Comparison of ENCODE assay signal across 8 cellular contexts in genomic region chr12:96398422-96399080, GRCh38. TPM values are rescaled to one million over a fixed set of nuclear protein-coding genes. Genes with fewer than 3 reads are reported as not detected.
A peak's percentile ranks its signal among the peaks of the same experiment; 100 is the strongest.
DNase-seq lines count a peak whose midpoint lies in the region; ATAC-seq and TF ChIP-seq lines count a peak whose summit lies in the region.

No MANE protein-coding gene starts in this region.

- H3K9me3 ChIP-seq in AG04450 (ENCODE audit: control insufficient read depth, insufficient read depth, low read length) (no peaks in the 10 kb centered on the region; the same call in 1 of the 2 replicates), iPS DF 6.9 (ENCODE audit: control insufficient read depth, insufficient read depth, low read length) (no peaks in the 10 kb centered on the region), smooth muscle cell (replicated peaks; ENCODE audit: low read depth) (no peaks in the 10 kb centered on the region)

- peaks cover 53% of the 10 kb centered on the region for H3K79me2 ChIP-seq in GM23338 (replicated peaks; ENCODE audit: insufficient read depth)
- H3K79me2 ChIP-seq in smooth muscle cell (ENCODE audit: low read depth) = peaks cover 63% of the 10 kb centered on the region

- H3K9me2 ChIP-seq in GM23338 (ENCODE audit: insufficient read depth) = no peaks in the 10 kb centered on the region

- H3K4me2 ChIP-seq in GM23338 (peak overlapping the region; percentile 87), smooth muscle cell (peak overlapping the region; percentile 98)

- H4K20me1 ChIP-seq in GM23338 (replicated peaks; ENCODE audit: insufficient read depth) (peaks cover 9% of the 10 kb centered on the region; the same call in 1 of the 2 replicates), smooth muscle cell (ENCODE audit: low read depth) (peaks cover 56% of the 10 kb centered on the region)

- H3F3A ChIP-seq in GM23338 (replicated peaks; ENCODE audit: low read depth) (peaks cover 8% of the 10 kb centered on the region; the same call in 1 of the 2 replicates), smooth muscle cell (ENCODE audit: low read depth) (peaks cover 21% of the 10 kb centered on the region)

- no peaks in the 10 kb centered on the region for H3K36me3 Mint-ChIP-seq in GM23338 (ENCODE audit: low read depth)
- H3K36me3 Mint-ChIP-seq in activated naive CD8-positive, alpha-beta T cell treated with anti-CD3 and anti-CD28 coated beads for 36 hours = peaks cover 2% of the 10 kb centered on the region

- peak overlapping the region; percentile 81 for H3K4me3 Mint-ChIP-seq in GM23338
- H3K4me3 Mint-ChIP-seq in activated naive CD8-positive, alpha-beta T cell treated with anti-CD3 and anti-CD28 coated beads for 36 hours = peak overlapping the region; percentile 95

- H3K4me1 Mint-ChIP-seq in GM23338 = peaks cover 47% of the 10 kb centered on the region
- peaks cover 45% of the 10 kb centered on the region for H3K4me1 Mint-ChIP-seq in activated naive CD8-positive, alpha-beta T cell treated with anti-CD3 and anti-CD28 coated beads for 36 hours

- intact Hi-C loops in posterior cingulate gyrus (cut with DNase I) = no loop called here

- no peak for ATAC-seq in GM23338
- ATAC-seq in GM19023 (IDR thresholded peaks at IDR 0.05; ENCODE audit: unreplicated experiment) = no peak

- TF ChIP-seq CTCF in AG04450 (IDR thresholded peaks at IDR 0.05; ENCODE audit: low read depth, low read length) (no peak), GM23338 (conservative IDR thresholded peaks at IDR 0.05; ENCODE audit: low read depth in 2 of 2) (no peak), smooth muscle cell (IDR thresholded peaks at IDR 0.05; ENCODE audit: borderline replicate concordance, insufficient read depth, poor library complexity, severe bottlenecking) (no peak), GM10248 (IDR thresholded peaks at IDR 0.05; ENCODE audit: control extremely low read depth, extremely low read depth, low read depth, missing control alignments) (no peak)

- DNase-seq in AG04450 (ENCODE audit: low read depth, low spot score) (no peak), GM23338 (ENCODE audit: low spot score) (no peak), iPS DF 6.9 (ENCODE audit: low read depth, low spot score) (no peak), smooth muscle cell (lab: John Stamatoyannopoulos, UW; ENCODE audit: unreplicated experiment) (no peak), GM10248 (ENCODE audit: extremely low spot score) (no peak), posterior cingulate gyrus (no peak)
- no peak for DNase-seq in activated naive CD8-positive, alpha-beta T cell treated with anti-CD3 and anti-CD28 coated beads for 36 hours

- 0 out of 2 replicates have a peak overlapping the region, but pooled peaks have one; percentile 14 for H2AFZ ChIP-seq in GM23338
- peak overlapping the region; percentile 35 for H2AFZ ChIP-seq in smooth muscle cell (ENCODE audit: low read depth)

- peak overlapping the region; percentile 99 for H3K9ac ChIP-seq in smooth muscle cell (ENCODE audit: low read depth)

- no peak overlapping the region for H3K27ac Mint-ChIP-seq in GM23338
- peak overlapping the region; percentile 87 for H3K27ac Mint-ChIP-seq in activated naive CD8-positive, alpha-beta T cell treated with anti-CD3 and anti-CD28 coated beads for 36 hours

- no peaks in the 10 kb centered on the region for H3K36me3 ChIP-seq in GM23338 (ENCODE audit: insufficient read depth)
- no peaks in the 10 kb centered on the region for H3K36me3 ChIP-seq in iPS DF 6.9 (ENCODE audit: control insufficient read depth, insufficient read depth, low read length)
- H3K36me3 ChIP-seq in smooth muscle cell (ENCODE audit: low read depth) = no peaks in the 10 kb centered on the region

- H3K9me3 Mint-ChIP-seq in GM23338 = no peaks in the 10 kb centered on the region
- H3K9me3 Mint-ChIP-seq in activated naive CD8-positive, alpha-beta T cell treated with anti-CD3 and anti-CD28 coated beads for 36 hours = no peaks in the 10 kb centered on the region

- H3K27me3 ChIP-seq in AG04450 (ENCODE audit: control insufficient read depth, insufficient read depth, low read length) (no peaks in the 10 kb centered on the region), GM23338 (ENCODE audit: insufficient read depth) (peaks cover 10% of the 10 kb centered on the region; the same call in 1 of the 2 replicates), iPS DF 6.9 (ENCODE audit: control insufficient read depth, insufficient read depth, low read length) (no peaks in the 10 kb centered on the region), smooth muscle cell (ENCODE audit: low read depth) (no peaks in the 10 kb centered on the region)

- CTCF ChIA-PET in AG04450 (lab: Charles Lee) (interaction anchor here (0.5 to 5.9 kb wide), 10 partner anchors 9 to 183 kb away, joined by 3 to 52 read pairs (median 6); partner anchors contain the start of gene CFAP54), GM10248 (lab: Yijun Ruan, JAX) (interaction anchor here (0.7 to 4.9 kb wide), 15 partner anchors 9 to 337 kb away, joined by 3 to 44 read pairs (median 5); partner anchors contain the start of gene CFAP54)

- peak overlapping the region; percentile 93 for H3K27ac ChIP-seq in AG04450 (ENCODE audit: low read depth, low read length)
- H3K27ac ChIP-seq in GM23338 (ENCODE audit: low read depth) = no peak overlapping the region
- H3K27ac ChIP-seq in iPS DF 6.9 (ENCODE audit: low read length) = no peak overlapping the region
- H3K27ac ChIP-seq in smooth muscle cell (ENCODE audit: low read depth) = peak overlapping the region; percentile 96

- no CpG with 5 or more reads among the region's 8 CpGs for WGBS in iPS DF 6.9 (ENCODE audit: insufficient coverage, insufficient read length)
- WGBS in smooth muscle cell (ENCODE audit: low lambda C conversion rate) = 8% methylated on average over 8 of the region's 8 CpGs

- POLR2A ChIA-PET in AG04450 (lab: Yijun Ruan, JAX) = interaction anchor here (0.6 to 3.5 kb wide), 6 partner anchors 28 to 140 kb away, joined by 3 to 24 read pairs (median 4); no protein-coding TSS in a partner anchor
- POLR2A ChIA-PET in GM10248 (lab: Yijun Ruan, JAX) = no interaction called here

- H3K27me3 Mint-ChIP-seq in GM23338 (ENCODE audit: insufficient read depth, low read depth, poor library complexity) = peaks cover 12% of the 10 kb centered on the region
- H3K27me3 Mint-ChIP-seq in activated naive CD8-positive, alpha-beta T cell treated with anti-CD3 and anti-CD28 coated beads for 36 hours = no peaks in the 10 kb centered on the region

- peaks cover 47% of the 10 kb centered on the region for H3K4me1 ChIP-seq in GM23338 (ENCODE audit: insufficient read depth)
- peaks cover 2% of the 10 kb centered on the region; the same call in 1 of the 2 replicates for H3K4me1 ChIP-seq in iPS DF 6.9 (ENCODE audit: control insufficient read depth, insufficient read depth, low read length)
- H3K4me1 ChIP-seq in smooth muscle cell (ENCODE audit: low read depth) = peaks cover 35% of the 10 kb centered on the region

- H3K4me3 ChIP-seq in AG04450 (ENCODE audit: low read depth, low read length) = peak overlapping the region; percentile 94
- H3K4me3 ChIP-seq in GM23338 = peak overlapping the region; percentile 74
- peak overlapping the region; percentile 93; the same call in 1 of the 2 replicates for H3K4me3 ChIP-seq in iPS DF 6.9 (ENCODE audit: low read length)
- H3K4me3 ChIP-seq in smooth muscle cell = peak overlapping the region; percentile 97

TF ChIP-seq in GM23338, 12 proteins besides CTCF, POLR2A, EP300 and RAD21:
- no peak for TF ChIP-seq POLR2AphosphoS5 (IDR thresholded peaks at IDR 0.05; ENCODE audit: low read depth)
- no peak for TF ChIP-seq JUNB (IDR thresholded peaks at IDR 0.05; ENCODE audit: unreplicated experiment)

RNA-seq across cellular contexts. Expression of gene CDK17, which starts 1.7 kb away (rescaled TPM):
- polyA plus RNA-seq in AG04450 (2011; rRNA removed) = 50.2 and 67.8 TPM in 2 replicates
- 124 and 154 TPM in 2 replicates for polyA minus RNA-seq in AG04450 (2011; rRNA and poly(A)+ RNA removed)
- 24.5 and 34.2 TPM in 2 replicates for total RNA-seq in GM23338 (2014; rRNA removed; shearing (Covaris generic))
- 7.0 and 7.6 TPM in 2 replicates for polyA plus RNA-seq in GM23338 (2016; fragmentation: Nextera tagmentation; extraction: Ambion mirVana)
- 10 to 100 TPM; 30.1 to 31.7 TPM for total RNA-seq in activated naive CD8-positive, alpha-beta T cell treated with anti-CD3 and anti-CD28 coated beads for 36 hours
- total RNA-seq in smooth muscle cell = 49.8 and 54.1 TPM in 2 replicates
- 16.0 and 19.1 TPM in 2 replicates for polyA plus RNA-seq in smooth muscle cell

Comparison
In these comparisons a context has a peak if more than half of its experiments do, and no peak if none do; other contexts are left out.
1. H3K27ac ChIP-seq: peak in AG04450 (single experiment) and smooth muscle cell (single experiment); none in GM23338 (single experiment) and iPS DF 6.9 (single experiment).
2. Peak in every context shown above with its lines, with median percentiles within 50 percentile points of each other: H3K4me3 ChIP-seq.